ENCODE assay signal across 12 cellular contexts in the genomic region with DNA sequence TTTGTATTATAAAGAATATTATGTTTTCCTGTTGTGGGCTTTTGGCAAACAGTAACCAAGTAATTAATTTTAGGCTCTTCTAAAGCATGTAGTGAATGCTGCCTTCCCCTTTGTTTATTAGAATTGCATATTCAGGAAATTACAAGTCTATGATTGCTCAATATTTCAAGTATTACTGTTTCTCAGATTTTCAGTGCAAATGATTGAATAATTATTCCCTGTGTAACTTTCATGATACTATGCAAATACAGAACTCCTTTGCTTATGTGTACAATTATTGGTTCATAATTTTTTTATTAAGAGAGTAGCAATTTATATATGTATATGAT.
A peak's percentile ranks its signal among the peaks of the same experiment; 100 is the strongest.
DNase-seq lines count a peak whose midpoint lies in the region; ATAC-seq and TF ChIP-seq lines count a peak whose summit lies in the region.
"Had no signal": no experiment of that assay in that cellular context is flagged by ENCODE, and none has a peak within 500 bp of the region (broad histone marks: within the 10 kb centered on the region; RNA-seq: fewer than 3 reads in every experiment).

No MANE protein-coding gene starts in this region.

- H3K4me1 ChIP-seq in right lobe of liver (peaks cover 0 to 56% (median 25%) of the 10 kb centered on the region in 4 donors), suprapubic skin (peaks cover 29% of the 10 kb centered on the region)
- H3K4me1 ChIP-seq in effector memory CD4-positive, alpha-beta T cell (ENCODE audit: control insufficient read depth, insufficient read depth, low read length, poor library complexity, severe bottlenecking) = no peaks in the 10 kb centered on the region

- DNase-seq in cardiac fibroblast (ENCODE audit: low read depth in 2 of 2) (peak; percentile 72 to 74), right lobe of liver (no peak), suprapubic skin (ENCODE audit: low spot score in 2 of 2) (no peak), erythroblast (lab: John Stamatoyannopoulos, UW) (no peak)
- no peak for DNase-seq in activated CD4-positive, alpha-beta T cell treated with anti-CD3 and anti-CD28 coated beads, Interleukin-2, amount 50 U/mL, for 1 hour
- no peak for DNase-seq in activated CD4-positive, alpha-beta T cell treated with anti-CD3 and anti-CD28 coated beads, Interleukin-2, amount 50 U/mL, for 4 hours
- DNase-seq in effector memory CD4-positive, alpha-beta T cell = no peak
- DNase-seq: MG63, natural killer cell, NCI-H774, T-helper 2 cell had no signal

- H3K27me3 ChIP-seq in right lobe of liver (no peaks in the 10 kb centered on the region), suprapubic skin (no peaks in the 10 kb centered on the region)
- no peaks in the 10 kb centered on the region for H3K27me3 ChIP-seq in effector memory CD4-positive, alpha-beta T cell (replicated peaks; ENCODE audit: control insufficient read depth, insufficient read depth, low read length, poor library complexity, severe bottlenecking)
- H3K27me3 ChIP-seq: MG63 had no signal

- H3K4me3 ChIP-seq in cardiac fibroblast (replicated peaks in 1 of 2; ENCODE audit: low read depth in 2 of 2, low read length in 2 of 2) (no peak overlapping the region), right lobe of liver (no peak overlapping the region), suprapubic skin (no peak overlapping the region)
- H3K4me3 ChIP-seq in effector memory CD4-positive, alpha-beta T cell (ENCODE audit: insufficient read depth, low read depth, low read length, poor library complexity, severe bottlenecking) = no peak overlapping the region
- H3K4me3 ChIP-seq: MG63 had no signal

- TF ChIP-seq EP300 in Ishikawa (IDR thresholded peaks at IDR 0.05; ENCODE audit: borderline replicate concordance) (no peak), suprapubic skin (IDR thresholded peaks at IDR 0.05) (no peak)

- no peak for TF ChIP-seq CTCF in cardiac fibroblast (IDR thresholded peaks at IDR 0.05; ENCODE audit: low read depth, low read length)
- no peak for TF ChIP-seq CTCF in right lobe of liver (IDR thresholded peaks at IDR 0.05)
- TF ChIP-seq CTCF in suprapubic skin (IDR thresholded peaks at IDR 0.05) = no peak

- H3K9me3 ChIP-seq in right lobe of liver = no peaks in the 10 kb centered on the region
- no peaks in the 10 kb centered on the region for H3K9me3 ChIP-seq in suprapubic skin
- H3K9me3 ChIP-seq in effector memory CD4-positive, alpha-beta T cell (ENCODE audit: control insufficient read depth, low read length) = no peaks in the 10 kb centered on the region
- H3K9me3 ChIP-seq: MG63 had no signal

- ATAC-seq in right lobe of liver = peak in 1 of 4 donors; percentile 3
- ATAC-seq: natural killer cell had no signal

- TF ChIP-seq RAD21 in Ishikawa (IDR thresholded peaks at IDR 0.05; ENCODE audit: low read depth) = no peak

- H3K27ac ChIP-seq in right lobe of liver (peak overlapping the region; percentile 18 to 56 (median 49)), suprapubic skin (peak overlapping the region; percentile 79)
- no peak overlapping the region for H3K27ac ChIP-seq in effector memory CD4-positive, alpha-beta T cell (ENCODE audit: insufficient read depth, low read length, poor library complexity, severe bottlenecking)

- intact Hi-C loops in right lobe of liver (cut with DNase I) = no loop called here

- TF ChIP-seq POLR2A in right lobe of liver (IDR thresholded peaks at IDR 0.05) (no peak), suprapubic skin (IDR thresholded peaks at IDR 0.05) (no peak), erythroblast (IDR thresholded peaks at IDR 0.05; ENCODE audit: low read length) (no peak)

- H3K36me3 ChIP-seq in right lobe of liver (no peaks in the 10 kb centered on the region), suprapubic skin (no peaks in the 10 kb centered on the region)
- no peaks in the 10 kb centered on the region for H3K36me3 ChIP-seq in effector memory CD4-positive, alpha-beta T cell (ENCODE audit: control insufficient read depth, insufficient read depth, low read length)
- H3K36me3 ChIP-seq: MG63 had no signal

TF ChIP-seq in Ishikawa, 13 proteins besides CTCF, POLR2A, EP300 and RAD21:
- TF ChIP-seq TEAD4 (IDR thresholded peaks at IDR 0.05) = no peak
- TF ChIP-seq CEBPB (IDR thresholded peaks at IDR 0.05) = peak; percentile 25; the same call in 1 of the 2 replicates
- no peak for TF ChIP-seq TAF1 (IDR thresholded peaks at IDR 0.05; ENCODE audit: low read depth)
- TF ChIP-seq CREB1 (IDR thresholded peaks at IDR 0.05; ENCODE audit: low read depth) = no peak
- no peak for TF ChIP-seq FOXM1 (IDR thresholded peaks at IDR 0.05; ENCODE audit: borderline replicate concordance, low read depth)

Comparison
In these comparisons a context has a peak if more than half of its experiments do, and no peak if none do; other contexts are left out.
1. DNase-seq: peak in cardiac fibroblast (2 of 2); none in right lobe of liver (0 of 3), suprapubic skin (0 of 2), erythroblast (0 of 2), activated CD4-positive, alpha-beta T cell treated with anti-CD3 and anti-CD28 coated beads, Interleukin-2, amount 50 U/mL, for 1 hour (single experiment), activated CD4-positive, alpha-beta T cell treated with anti-CD3 and anti-CD28 coated beads, Interleukin-2, amount 50 U/mL, for 4 hours (0 of 2) and effector memory CD4-positive, alpha-beta T cell (0 of 3).